Comparison of ENCODE assay signal across 9 cellular contexts in the genomic region with DNA sequence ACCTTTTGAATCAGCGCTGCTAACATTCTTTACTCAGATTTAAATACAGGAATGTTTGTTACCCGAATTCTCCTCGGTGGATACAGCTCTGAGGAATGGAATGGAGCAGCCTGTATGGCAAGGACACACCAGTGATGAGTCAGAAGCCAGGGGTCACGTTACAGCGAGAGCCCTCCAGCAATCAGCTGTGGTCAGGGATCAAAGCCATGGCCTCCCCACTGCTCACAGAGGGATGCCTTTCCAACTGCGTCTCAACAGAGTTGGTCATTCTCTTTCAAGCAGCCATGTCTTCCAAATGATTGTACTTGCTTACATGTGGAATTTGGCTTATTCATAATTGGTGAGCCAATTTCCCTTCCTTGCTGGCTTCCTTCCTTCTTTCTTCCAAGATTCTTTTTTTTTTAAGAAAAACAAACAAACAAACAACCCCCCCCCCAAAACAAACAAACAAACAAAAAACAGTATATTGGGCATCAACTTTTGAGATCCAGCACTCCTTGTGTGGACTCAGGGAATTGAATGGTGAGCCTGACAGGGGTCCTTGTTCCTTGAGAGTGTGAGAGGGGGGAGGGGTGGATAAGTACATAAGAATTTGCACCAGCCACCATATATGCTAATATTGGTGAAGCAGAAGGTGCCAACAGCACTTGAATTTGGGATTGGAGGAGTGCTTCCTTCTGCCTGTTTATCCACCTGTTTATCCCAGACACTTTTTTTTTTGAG.
DNase-seq lines count a peak whose midpoint lies in the region; ATAC-seq and TF ChIP-seq lines count a peak whose summit lies in the region.
"Had no signal": no experiment of that assay in that cellular context is flagged by ENCODE, and none has a peak within 500 bp of the region (broad histone marks: within the 10 kb centered on the region; RNA-seq: fewer than 3 reads in every experiment).

No MANE protein-coding gene starts in this region.

- H3K4me3 Mint-ChIP-seq in stimulated activated naive B cell treated with anti-CD40 and anti-IgM and Interleukin-4, amounts not matched to agents 10 μg/mL and 1 μg/mL and 100 μg/mL, for 72 hours, result no peak overlapping the region

- H3K18ac ChIP-seq in trophoblast cell (ENCODE audit: low read length), result no peak overlapping the region

- peak; percentile 97 for DNase-seq in ELF-1 (ENCODE audit: low read depth, low spot score)
- DNase-seq in RWPE2 (ENCODE audit: low spot score), result peak; percentile 92
- DNase-seq in fibroblast of villous mesenchyme (ENCODE audit: low read depth), result peak; percentile 97
- peak; percentile 98 to 99 for DNase-seq in trophoblast cell
- DNase-seq in NCI-H748 (lab: John Stamatoyannopoulos, UW; ENCODE audit: unreplicated experiment), result no peak
- no peak for DNase-seq in stimulated activated naive B cell treated with anti-CD40 and anti-IgM and Interleukin-4, amounts not matched to agents 10 μg/mL and 1 μg/mL and 100 μg/mL, for 72 hours
- DNase-seq in NOMO-1 treated with DMSO at 0.1 percent for 48 hours (lab: John Stamatoyannopoulos, UW; ENCODE audit: unreplicated experiment), result no peak
- DNase-seq: caudate nucleus had no signal

- no peak overlapping the region for H3K14ac ChIP-seq in trophoblast cell (ENCODE audit: low read length)

- H3K4ac ChIP-seq in trophoblast cell (ENCODE audit: low read depth, low read length), result no peak overlapping the region

- H3K27me3 ChIP-seq in RWPE2 (ENCODE audit: insufficient read depth, poor library complexity, severe bottlenecking) (no peaks in the 10 kb centered on the region), trophoblast cell (ENCODE audit: insufficient read depth, low read length) (no peaks in the 10 kb centered on the region)

- no peak overlapping the region for H3K23ac ChIP-seq in trophoblast cell (ENCODE audit: low read length)

- H3K36me3 Mint-ChIP-seq in stimulated activated naive B cell treated with anti-CD40 and anti-IgM and Interleukin-4, amounts not matched to agents 10 μg/mL and 1 μg/mL and 100 μg/mL, for 72 hours, result no peaks in the 10 kb centered on the region

- no peak overlapping the region for H2BK120ac ChIP-seq in trophoblast cell (ENCODE audit: insufficient read depth, low read length, poor library complexity)

- no peak overlapping the region for H3K27ac Mint-ChIP-seq in stimulated activated naive B cell treated with anti-CD40 and anti-IgM and Interleukin-4, amounts not matched to agents 10 μg/mL and 1 μg/mL and 100 μg/mL, for 72 hours

- H3K9me3 Mint-ChIP-seq in stimulated activated naive B cell treated with anti-CD40 and anti-IgM and Interleukin-4, amounts not matched to agents 10 μg/mL and 1 μg/mL and 100 μg/mL, for 72 hours, result no peaks in the 10 kb centered on the region

- H3K4me2 ChIP-seq in trophoblast cell (ENCODE audit: low read length), result peak overlapping the region; percentile 53

- H3K4me1 Mint-ChIP-seq in stimulated activated naive B cell treated with anti-CD40 and anti-IgM and Interleukin-4, amounts not matched to agents 10 μg/mL and 1 μg/mL and 100 μg/mL, for 72 hours, result peaks cover 7 to 12% of the 10 kb centered on the region in 2 donors

- H3K27ac ChIP-seq in RWPE2 (ENCODE audit: poor library complexity, severe bottlenecking) (peak overlapping the region; percentile 50), trophoblast cell (ENCODE audit: low read depth, low read length) (peak overlapping the region; percentile 66)

- H3K79me2 ChIP-seq in trophoblast cell (ENCODE audit: control insufficient read depth, insufficient read depth, low read length, poor library complexity), result no peaks in the 10 kb centered on the region

- no peak overlapping the region for H4K12ac ChIP-seq in trophoblast cell (ENCODE audit: low read depth, low read length)

- no peak overlapping the region for H4K91ac ChIP-seq in trophoblast cell (ENCODE audit: low read depth, low read length)

- no peak overlapping the region for H2AK5ac ChIP-seq in trophoblast cell (ENCODE audit: low read length)

- H3K36me3 ChIP-seq in RWPE2 (ENCODE audit: low read depth) (no peaks in the 10 kb centered on the region), trophoblast cell (ENCODE audit: control insufficient read depth in 1 of 2, insufficient read depth in 2 of 2, low read length in 2 of 2) (no peaks in the 10 kb centered on the region)

- H2BK12ac ChIP-seq in trophoblast cell (ENCODE audit: low read length), result no peak overlapping the region

- peaks cover 0 to 4% of the 10 kb centered on the region in 2 donors for H3K27me3 Mint-ChIP-seq in stimulated activated naive B cell treated with anti-CD40 and anti-IgM and Interleukin-4, amounts not matched to agents 10 μg/mL and 1 μg/mL and 100 μg/mL, for 72 hours

- no peak overlapping the region for H2AFZ ChIP-seq in trophoblast cell (ENCODE audit: insufficient read depth, low read length, poor library complexity)

- H4K8ac ChIP-seq in trophoblast cell (ENCODE audit: low read depth, low read length), result no peak overlapping the region

- WGBS in trophoblast cell (ENCODE audit: extremely low coverage, insufficient coverage, insufficient read length), result no CpG with 5 or more reads among the region's 6 CpGs

- no peak for TF ChIP-seq CTCF in RWPE2 (IDR thresholded peaks at IDR 0.05; ENCODE audit: poor library complexity, severe bottlenecking)
- TF ChIP-seq CTCF in fibroblast of villous mesenchyme (IDR thresholded peaks at IDR 0.05; ENCODE audit: insufficient read depth, low read depth, low read length), result no peak

- H2BK5ac ChIP-seq in trophoblast cell (ENCODE audit: low read depth, low read length, poor library complexity), result no peak overlapping the region

- no peak overlapping the region for H3K9ac ChIP-seq in trophoblast cell (ENCODE audit: low read length)

- H3K4me1 ChIP-seq in RWPE2 (ENCODE audit: insufficient read depth, poor library complexity, severe bottlenecking), result peaks cover 11% of the 10 kb centered on the region
- peaks cover 16 to 18% of the 10 kb centered on the region in 2 experiments for H3K4me1 ChIP-seq in trophoblast cell (ENCODE audit: control insufficient read depth in 1 of 2, insufficient read depth in 2 of 2, low read length in 2 of 2)

- H3K9me3 ChIP-seq in RWPE2 (ENCODE audit: severe bottlenecking), result peaks cover 3% of the 10 kb centered on the region
- H3K9me3 ChIP-seq in trophoblast cell (ENCODE audit: insufficient read depth, low read depth, low read length), result no peaks in the 10 kb centered on the region

- peak; percentile 99 for ATAC-seq in RWPE2 (ENCODE audit: low read depth)
- ATAC-seq in stimulated activated naive B cell treated with anti-CD40 and anti-IgM and Interleukin-4, amounts not matched to agents 10 μg/mL and 1 μg/mL and 100 μg/mL, for 72 hours (replicated peaks), result no peak
- no peak for ATAC-seq in HG03108 (IDR thresholded peaks at IDR 0.05; ENCODE audit: unreplicated experiment)

- H3K4me3 ChIP-seq in RWPE2 (ENCODE audit: severe bottlenecking), result no peak overlapping the region
- H3K4me3 ChIP-seq in fibroblast of villous mesenchyme (ENCODE audit: low read depth, low read length), result no peak overlapping the region
- no peak overlapping the region for H3K4me3 ChIP-seq in trophoblast cell (ENCODE audit: low read depth, low read length)

- H3K79me1 ChIP-seq in trophoblast cell (ENCODE audit: low read length), result peaks cover 2% of the 10 kb centered on the region

Comparison
In these comparisons a context has a peak if more than half of its experiments do, and no peak if none do; other contexts are left out.
1. DNase-seq: peak in ELF-1 (single experiment), RWPE2 (single experiment), fibroblast of villous mesenchyme (single experiment) and trophoblast cell (2 of 2); none in NCI-H748 (single experiment), stimulated activated naive B cell treated with anti-CD40 and anti-IgM and Interleukin-4, amounts not matched to agents 10 μg/mL and 1 μg/mL and 100 μg/mL, for 72 hours (single experiment) and NOMO-1 treated with DMSO at 0.1 percent for 48 hours (single experiment).